ENCODE assay signal across 26 cellular contexts in genomic region chr17:70207184-70207583, GRCh38. TPM values are rescaled to one million over a fixed set of nuclear protein-coding genes. Genes with fewer than 3 reads are reported as not detected.
"Had no signal": no experiment of that assay in that cellular context is flagged by ENCODE, and none has a peak within 500 bp of the region (broad histone marks: within the 10 kb centered on the region; RNA-seq: fewer than 3 reads in every experiment).

No MANE protein-coding gene starts in this region.

- H3K9me3 Mint-ChIP-seq: mesothelial cell of epicardium; naive B cell; nephron progenitor cell; stimulated activated effector memory CD8-positive, alpha-beta T cell treated with anti-CD3 and anti-CD28 coated beads, Interleukin-12 subunit alpha, Interleukin-12 subunit beta, amount 100 ng/mL, for 72 hours; stimulated activated naive CD8-positive, alpha-beta T cell treated with anti-CD3 and anti-CD28 coated beads, Interleukin-15, Interleukin-2, amounts not matched to agents 100 ng/mL and 50 ng/mL, for 24 hours had no signal

- H3K36me3 Mint-ChIP-seq: immature natural killer cell; mesothelial cell of epicardium; naive B cell; natural killer cell; stimulated activated effector memory CD8-positive, alpha-beta T cell treated with anti-CD3 and anti-CD28 coated beads, Interleukin-12 subunit alpha, Interleukin-12 subunit beta, amount 100 ng/mL, for 72 hours had no signal

- H3K4me1 ChIP-seq: tibial artery, upper lobe of right lung had no signal

- H3K4me1 Mint-ChIP-seq: naive B cell; stimulated activated effector memory CD8-positive, alpha-beta T cell treated with anti-CD3 and anti-CD28 coated beads, Interleukin-12 subunit alpha, Interleukin-12 subunit beta, amount 100 ng/mL, for 72 hours had no signal

- H3K27me3 ChIP-seq: heart left ventricle, pancreas, spleen, suprapubic skin, tibial artery, upper lobe of right lung had no signal

- H3K4me3 Mint-ChIP-seq: immature natural killer cell; mesothelial cell of epicardium; naive B cell; natural killer cell; nephron progenitor cell; stimulated activated effector memory CD8-positive, alpha-beta T cell treated with anti-CD3 and anti-CD28 coated beads, Interleukin-12 subunit alpha, Interleukin-12 subunit beta, amount 100 ng/mL, for 72 hours; stimulated activated naive CD8-positive, alpha-beta T cell treated with anti-CD3 and anti-CD28 coated beads, Interleukin-15, Interleukin-2, amounts not matched to agents 100 ng/mL and 50 ng/mL, for 24 hours had no signal

- H3K36me3 ChIP-seq: heart left ventricle, pancreas, spleen, suprapubic skin, thoracic aorta, tibial artery, upper lobe of right lung had no signal

- H3K4me3 ChIP-seq: heart left ventricle, lung, pancreas, psoas muscle, spleen, suprapubic skin, thoracic aorta, tibial artery, upper lobe of right lung had no signal

- H3K9me3 ChIP-seq: heart left ventricle, pancreas, psoas muscle, spleen, suprapubic skin, thoracic aorta, tibial artery, upper lobe of right lung had no signal

- H3K27ac ChIP-seq: pancreas, psoas muscle, suprapubic skin, thoracic aorta, tibial artery, upper lobe of right lung had no signal

- ATAC-seq: left lobe of liver; natural killer cell; pancreas; sciatic nerve; stimulated activated effector memory CD8-positive, alpha-beta T cell treated with anti-CD3 and anti-CD28 coated beads, Interleukin-12 subunit alpha, Interleukin-12 subunit beta, amount 100 ng/mL, for 72 hours; upper lobe of right lung had no signal

- DNase-seq: heart left ventricle; hypothalamus; immature natural killer cell; kidney; mesendoderm; naive B cell; natural killer cell; nephron progenitor cell; nucleus accumbens; pancreas; psoas muscle; small intestine; spleen; stimulated activated CD4-positive, alpha-beta T cell treated with anti-CD3 and anti-CD28 coated beads, Interleukin-4, amount 100 ng/mL, for 24 hours; stimulated activated naive CD4-positive, alpha-beta T cell; tibial artery; trophoblast cell; upper lobe of right lung had no signal

- H3K27ac Mint-ChIP-seq: immature natural killer cell; naive B cell; natural killer cell; nephron progenitor cell; stimulated activated effector memory CD8-positive, alpha-beta T cell treated with anti-CD3 and anti-CD28 coated beads, Interleukin-12 subunit alpha, Interleukin-12 subunit beta, amount 100 ng/mL, for 72 hours; stimulated activated naive CD8-positive, alpha-beta T cell treated with anti-CD3 and anti-CD28 coated beads, Interleukin-15, Interleukin-2, amounts not matched to agents 100 ng/mL and 50 ng/mL, for 24 hours had no signal

RNA-seq across cellular contexts. Expression of gene KCNJ2, which starts 37.9 kb away (rescaled TPM):
- polyA plus RNA-seq: immature natural killer cell had no signal
